In genomic region chr22:46528121-46528610, GRCh38 we compare ENCODE assay signal across 1 cellular context.
TF ChIP-seq lines count a peak whose summit lies in the region.

No MANE protein-coding gene starts in this region.

TF ChIP-seq in SK-N-SH, 30 proteins besides CTCF, POLR2A, EP300 and RAD21 (continued from another document):
- TF ChIP-seq ZBTB33 (IDR thresholded peaks at IDR 0.05; ENCODE audit: borderline replicate concordance, low read depth), result no peak
